ENCODE assay signal across 9 cellular contexts in genomic region chr17:18158022-18158600, GRCh38. TPM values are rescaled to one million over a fixed set of nuclear protein-coding genes. Genes with fewer than 3 reads are reported as not detected.
A peak's percentile ranks its signal among the peaks of the same experiment; 100 is the strongest.
DNase-seq lines count a peak whose midpoint lies in the region; ATAC-seq and TF ChIP-seq lines count a peak whose summit lies in the region.
"Had no signal": no experiment of that assay in that cellular context is flagged by ENCODE, and none has a peak within 500 bp of the region (broad histone marks: within the 10 kb centered on the region; RNA-seq: fewer than 3 reads in every experiment).

No MANE protein-coding gene starts in this region.

- TF ChIP-seq CTCF in CD14-positive monocyte (IDR thresholded peaks at IDR 0.05) (no peak), endothelial cell (IDR thresholded peaks at IDR 0.05; ENCODE audit: unreplicated experiment) (no peak)

- ATAC-seq in GM21515 (IDR thresholded peaks at IDR 0.05; ENCODE audit: unreplicated experiment): peak; percentile 44

- H3K27me3 Mint-ChIP-seq in CD14-positive monocyte (ENCODE audit: low read depth in 3 of 3): peaks cover 0 to 6% (median 6%) of the 10 kb centered on the region in 3 donors
- peaks cover 8% of the 10 kb centered on the region for H3K27me3 Mint-ChIP-seq in endothelial cell (ENCODE audit: unreplicated experiment)

- H3K36me3 Mint-ChIP-seq in CD14-positive monocyte: no peaks in the 10 kb centered on the region
- H3K36me3 Mint-ChIP-seq in endothelial cell (ENCODE audit: low read depth, unreplicated experiment): peaks cover 4% of the 10 kb centered on the region

- H3K4me1 Mint-ChIP-seq in CD14-positive monocyte: peaks cover 23% of the 10 kb centered on the region
- peaks cover 18% of the 10 kb centered on the region for H3K4me1 Mint-ChIP-seq in endothelial cell (ENCODE audit: unreplicated experiment)

- no peaks in the 10 kb centered on the region for H3K9me3 Mint-ChIP-seq in CD14-positive monocyte
- no peaks in the 10 kb centered on the region for H3K9me3 Mint-ChIP-seq in endothelial cell (ENCODE audit: unreplicated experiment)

- H3K4me3 Mint-ChIP-seq in CD14-positive monocyte (peak overlapping the region; percentile 82 to 89), endothelial cell (ENCODE audit: unreplicated experiment) (peak overlapping the region; percentile 80)

- intact Hi-C loops in CD14-positive monocyte (cut with micrococcal nuclease): no loop called here

- DNase-seq in CD14-positive monocyte (ENCODE audit: low spot score) (peak; percentile 94), NCI-H2171 (lab: John Stamatoyannopoulos, UW) (peak; percentile 27), endothelial cell (ENCODE audit: low spot score) (peak; percentile 53), midbrain (lab: John Stamatoyannopoulos, UW) (peak; percentile 7), NCI-H510A treated with DMSO at 0.1 percent for 48 hours (lab: John Stamatoyannopoulos, UW) (no peak)
- DNase-seq in activated CD8-positive, alpha-beta memory T cell treated with anti-CD3 and anti-CD28 coated beads for 48 hours (ENCODE audit: low read depth in 2 of 3, low spot score in 2 of 3): peak; percentile 80 to 94 (median 94)
- peak; percentile 82 to 90 for DNase-seq in stimulated activated CD8-positive, alpha-beta memory T cell treated with anti-CD3 and anti-CD28 coated beads, Interleukin-15, amount 100 ng/mL, for 4 hours (ENCODE audit: low read depth in 2 of 2)

- H3K27ac Mint-ChIP-seq in CD14-positive monocyte (peak overlapping the region in 6 of 7 donors; percentile 78 to 97 (median 93)), endothelial cell (ENCODE audit: unreplicated experiment) (no peak overlapping the region)

RNA-seq across cellular contexts. Expression of gene ALKBH5, which starts 25.5 kb away (rescaled TPM):
- 10 to 100 TPM; 78.9 to 79.1 TPM for polyA plus RNA-seq in CD14-positive monocyte
- total RNA-seq in endothelial cell (ENCODE audit: unreplicated experiment): 55.3 TPM

RNA-seq across cellular contexts. Expression of gene MYO15A, which starts 49.6 kb away (rescaled TPM):
- polyA plus RNA-seq in CD14-positive monocyte: under 1 TPM; 0.31 to 0.56 TPM
- 1.6 TPM for total RNA-seq in endothelial cell (ENCODE audit: unreplicated experiment)
- total RNA-seq: HT1080 had no signal
